In genomic region chr5:91076138-91076537, GRCh38 we compare ENCODE assay signal across 19 cellular contexts.
DNase-seq lines count a peak whose midpoint lies in the region; ATAC-seq, FAIRE-seq and TF ChIP-seq lines count a peak whose summit lies in the region.
"Had no signal": no experiment of that assay in that cellular context is flagged by ENCODE, and none has a peak within 500 bp of the region (broad histone marks: within the 10 kb centered on the region; RNA-seq: fewer than 3 reads in every experiment).

No MANE protein-coding gene starts in this region.

- H3K27ac ChIP-seq in upper lobe of right lung = no peak overlapping the region
- no peak overlapping the region for H3K27ac ChIP-seq in CD4-positive, alpha-beta memory T cell (ENCODE audit: low read depth, low read length)

- TF ChIP-seq CTCF in upper lobe of right lung (IDR thresholded peaks at IDR 0.05) = no peak
- TF ChIP-seq CTCF in WTC11 (IDR thresholded peaks at IDR 0.05) = no peak

- H3K4me3 Mint-ChIP-seq in WTC11 = no peak overlapping the region
- no peak overlapping the region for H3K4me3 Mint-ChIP-seq in CD4-positive, alpha-beta memory T cell
- no peak overlapping the region for H3K4me3 Mint-ChIP-seq in activated T-cell treated with anti-CD3 and anti-CD28 coated beads, Interleukin-2, amount 50 U/mL, for 72 hours
- H3K4me3 Mint-ChIP-seq: CD4-positive, alpha-beta T cell; GM23338 had no signal

- DNase-seq in EH (ENCODE audit: low read depth) (peak; percentile 25), M059J (ENCODE audit: low read depth) (peak; percentile 68), upper lobe of right lung (no peak), WTC11 (ENCODE audit: low spot score) (no peak)
- no peak for DNase-seq in CD4-positive, alpha-beta memory T cell
- DNase-seq in activated T-cell treated with anti-CD3 and anti-CD28 coated beads, Interleukin-2, amount 50 U/mL, for 72 hours = no peak
- DNase-seq: BE2C; CD4-positive, alpha-beta T cell; KBM-7; MV-4-11; NCI-H1694 treated with DMSO at 0.1 percent for 48 hours; NCI-H2107; NCI-H510A; NCI-H748 treated with DMSO at 0.1 percent for 48 hours; NK-92 treated with Interleukin-12 subunit alpha and Interleukin-12 subunit beta, amount 100 ng/mL, for 24 hours; SHP77 treated with DMSO at 0.1 percent for 48 hours had no signal

- peak; percentile 61 for FAIRE-seq in islet of Langerhans (lab: Jason Lieb, UNC)

- no peaks in the 10 kb centered on the region for H3K27me3 Mint-ChIP-seq in WTC11 (ENCODE audit: low read depth)
- peaks cover 1 to 2% of the 10 kb centered on the region in 2 donors for H3K27me3 Mint-ChIP-seq in CD4-positive, alpha-beta memory T cell
- H3K27me3 Mint-ChIP-seq in activated T-cell treated with anti-CD3 and anti-CD28 coated beads, Interleukin-2, amount 50 U/mL, for 72 hours (ENCODE audit: low read depth) = peaks cover 22% of the 10 kb centered on the region
- H3K27me3 Mint-ChIP-seq: CD4-positive, alpha-beta T cell had no signal

- peaks cover 6% of the 10 kb centered on the region for H3K4me1 ChIP-seq in upper lobe of right lung
- H3K4me1 ChIP-seq in CD4-positive, alpha-beta memory T cell (ENCODE audit: insufficient read depth, low read length) = no peaks in the 10 kb centered on the region
- H3K4me1 ChIP-seq: BE2C had no signal

- no peaks in the 10 kb centered on the region for H3K9me3 ChIP-seq in upper lobe of right lung
- no peaks in the 10 kb centered on the region for H3K9me3 ChIP-seq in CD4-positive, alpha-beta memory T cell (ENCODE audit: control insufficient read depth in 1 of 2, low read length in 2 of 2)
- H3K9me3 ChIP-seq: BE2C had no signal

- no peak overlapping the region for H3K4me3 ChIP-seq in upper lobe of right lung
- H3K4me3 ChIP-seq in CD4-positive, alpha-beta memory T cell (ENCODE audit: low read length in 2 of 2) = no peak overlapping the region
- H3K4me3 ChIP-seq: GM23338 had no signal

- H3K36me3 ChIP-seq in upper lobe of right lung = no peaks in the 10 kb centered on the region
- H3K36me3 ChIP-seq in CD4-positive, alpha-beta memory T cell (ENCODE audit: insufficient read depth, low read length) = no peaks in the 10 kb centered on the region
- H3K36me3 ChIP-seq: BE2C had no signal

- H3K36me3 Mint-ChIP-seq in WTC11 = peaks cover 15% of the 10 kb centered on the region
- no peaks in the 10 kb centered on the region for H3K36me3 Mint-ChIP-seq in CD4-positive, alpha-beta memory T cell
- no peaks in the 10 kb centered on the region for H3K36me3 Mint-ChIP-seq in activated T-cell treated with anti-CD3 and anti-CD28 coated beads, Interleukin-2, amount 50 U/mL, for 72 hours (ENCODE audit: insufficient read depth in 2 of 2)

- ATAC-seq in upper lobe of right lung = peak; percentile 21
- no peak for ATAC-seq in WTC11
- no peak for ATAC-seq in activated T-cell treated with anti-CD3 and anti-CD28 coated beads, Interleukin-2, amount 50 U/mL, for 72 hours (replicated peaks in 1 of 2)
- ATAC-seq: GM23338, HCT116 had no signal

- H3K27ac Mint-ChIP-seq in WTC11 = no peak overlapping the region
- no peak overlapping the region for H3K27ac Mint-ChIP-seq in CD4-positive, alpha-beta memory T cell
- no peak overlapping the region for H3K27ac Mint-ChIP-seq in activated T-cell treated with anti-CD3 and anti-CD28 coated beads, Interleukin-2, amount 50 U/mL, for 72 hours
- H3K27ac Mint-ChIP-seq: CD4-positive, alpha-beta T cell; GM23338 had no signal

- no peaks in the 10 kb centered on the region for H3K9me3 Mint-ChIP-seq in WTC11
- H3K9me3 Mint-ChIP-seq in CD4-positive, alpha-beta memory T cell = peaks cover 0 to 2% (median 0%) of the 10 kb centered on the region in 8 donors
- no peaks in the 10 kb centered on the region for H3K9me3 Mint-ChIP-seq in activated T-cell treated with anti-CD3 and anti-CD28 coated beads, Interleukin-2, amount 50 U/mL, for 72 hours
- H3K9me3 Mint-ChIP-seq: CD4-positive, alpha-beta T cell; GM23338 had no signal

- CTCF ChIA-PET in WTC11 (lab: Charles Lee) = no interaction called here
- CTCF ChIA-PET in CD4-positive, alpha-beta memory T cell (lab: Charles Lee; ENCODE audit: partially characterized antibody) = no interaction called here

- no peaks in the 10 kb centered on the region for H3K4me1 Mint-ChIP-seq in WTC11
- H3K4me1 Mint-ChIP-seq in CD4-positive, alpha-beta memory T cell = no peaks in the 10 kb centered on the region
- H3K4me1 Mint-ChIP-seq in activated T-cell treated with anti-CD3 and anti-CD28 coated beads, Interleukin-2, amount 50 U/mL, for 72 hours (ENCODE audit: low read depth) = peaks cover 11% of the 10 kb centered on the region
- H3K4me1 Mint-ChIP-seq: GM23338 had no signal

- POLR2A ChIA-PET in WTC11 (lab: Charles Lee) = no interaction called here
- POLR2A ChIA-PET in CD4-positive, alpha-beta memory T cell (lab: Charles Lee; ENCODE audit: partially characterized antibody) = no interaction called here

- H3K27me3 ChIP-seq in upper lobe of right lung = no peaks in the 10 kb centered on the region
- no peaks in the 10 kb centered on the region for H3K27me3 ChIP-seq in CD4-positive, alpha-beta memory T cell (ENCODE audit: insufficient read depth, low read length)
- H3K27me3 ChIP-seq: BE2C had no signal

- intact Hi-C loops in upper lobe of right lung (cut with DNase I) = no loop called here
- intact Hi-C loops in CD4-positive, alpha-beta memory T cell (cut with micrococcal nuclease) = no loop called here

TF ChIP-seq in WTC11, 78 proteins besides CTCF, POLR2A, EP300 and RAD21 (continues in another document):
- TF ChIP-seq ATF2 (CRISPR knock-in tag; IDR thresholded peaks at IDR 0.05; ENCODE audit: borderline replicate concordance, low read depth) (no peak), USF2 (CRISPR knock-in tag; IDR thresholded peaks at IDR 0.05) (no peak), ATF6 (CRISPR knock-in tag; IDR thresholded peaks at IDR 0.05) (no peak), SMAD4 (CRISPR knock-in tag; IDR thresholded peaks at IDR 0.05) (no peak), TP53 (CRISPR knock-in tag; IDR thresholded peaks at IDR 0.05) (no peak), ZNF532 (CRISPR knock-in tag; IDR thresholded peaks at IDR 0.05; ENCODE audit: borderline replicate concordance) (no peak), NR2C2 (CRISPR knock-in tag; IDR thresholded peaks at IDR 0.05) (no peak), TEAD1 (CRISPR knock-in tag; IDR thresholded peaks at IDR 0.05) (no peak)

Comparison
In these comparisons a context has a peak if more than half of its experiments do, and no peak if none do; other contexts are left out.
1. DNase-seq: peak in EH (single experiment) and M059J (single experiment); none in upper lobe of right lung (single experiment), WTC11 (single experiment), CD4-positive, alpha-beta memory T cell (0 of 5) and activated T-cell treated with anti-CD3 and anti-CD28 coated beads, Interleukin-2, amount 50 U/mL, for 72 hours (0 of 2).